ENCODE assay signal across 1 cellular context in the genomic region with DNA sequence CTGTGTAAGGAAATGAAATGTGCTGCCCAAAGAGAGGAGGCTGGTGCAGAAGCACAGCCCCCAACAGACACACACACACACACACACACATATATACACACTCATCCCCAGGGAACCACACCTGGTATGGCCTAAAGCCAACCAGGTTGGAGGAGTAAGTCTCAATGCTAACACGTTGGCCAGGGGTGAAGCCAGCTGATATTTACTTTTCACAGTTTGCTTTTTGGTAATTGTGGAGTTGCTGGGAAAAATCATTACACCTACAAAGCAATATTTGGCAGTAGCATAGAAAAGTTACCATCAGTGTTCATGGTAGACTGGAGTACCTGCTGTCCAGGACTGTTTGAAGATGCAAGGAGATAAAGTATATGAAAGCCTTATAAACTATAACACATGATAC.
TF ChIP-seq lines count a peak whose summit lies in the region.

No MANE protein-coding gene starts in this region.

TF ChIP-seq in HepG2, 621 proteins besides CTCF, POLR2A, EP300 and RAD21 (continued from another document):
- TF ChIP-seq, protein P1, sequence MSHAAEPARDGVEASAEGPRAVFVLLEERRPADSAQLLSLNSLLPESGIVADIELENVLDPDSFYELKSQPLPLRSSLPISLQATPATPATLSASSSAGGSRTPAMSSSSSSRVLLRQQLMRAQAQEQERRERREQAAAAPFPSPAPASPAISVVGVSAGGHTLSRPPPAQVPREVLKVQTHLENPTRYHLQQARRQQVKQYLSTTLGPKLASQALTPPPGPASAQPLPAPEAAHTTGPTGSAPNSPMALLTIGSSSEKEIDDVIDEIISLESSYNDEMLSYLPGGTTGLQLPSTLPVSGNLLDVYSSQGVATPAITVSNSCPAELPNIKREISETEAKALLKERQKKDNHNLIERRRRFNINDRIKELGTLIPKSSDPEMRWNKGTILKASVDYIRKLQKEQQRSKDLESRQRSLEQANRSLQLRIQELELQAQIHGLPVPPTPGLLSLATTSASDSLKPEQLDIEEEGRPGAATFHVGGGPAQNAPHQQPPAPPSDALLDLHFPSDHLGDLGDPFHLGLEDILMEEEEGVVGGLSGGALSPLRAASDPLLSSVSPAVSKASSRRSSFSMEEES (CRISPR knock-in tag; IDR thresholded peaks at IDR 0.05), result no peak
- TF ChIP-seq ZNF652 (CRISPR knock-in tag; IDR thresholded peaks at IDR 0.05; ENCODE audit: borderline replicate concordance, low read depth) (no peak), ZNF772 (CRISPR knock-in tag; IDR thresholded peaks at IDR 0.05) (no peak), HNRNPL (IDR thresholded peaks at IDR 0.05; ENCODE audit: low read depth, low read length) (no peak), ZNF530 (CRISPR knock-in tag; IDR thresholded peaks at IDR 0.05; ENCODE audit: low read depth) (no peak), SMARCC2 (IDR thresholded peaks at IDR 0.05) (no peak)
